Comparison of ENCODE assay signal across 21 cellular contexts in the genomic region with DNA sequence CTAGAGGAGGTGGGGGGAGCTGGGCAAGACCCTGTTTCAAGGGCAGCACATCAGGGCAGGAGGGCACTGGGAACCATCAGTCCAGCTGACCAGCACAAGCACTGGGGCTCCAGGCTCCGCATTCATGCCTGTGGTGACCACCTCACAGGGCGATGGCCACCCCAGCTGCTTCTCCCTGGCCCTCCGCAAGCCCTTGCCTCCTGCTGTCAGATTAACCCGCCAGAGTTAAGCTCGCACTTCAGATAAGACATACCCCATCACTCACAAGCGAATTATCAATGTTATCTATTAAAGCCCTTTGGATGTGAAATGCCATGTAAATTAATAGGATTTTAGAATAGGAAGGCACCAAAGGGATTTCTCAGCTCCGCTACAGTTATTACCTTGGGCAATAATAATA.
"Had no signal": no experiment of that assay in that cellular context is flagged by ENCODE, and none has a peak within 500 bp of the region (broad histone marks: within the 10 kb centered on the region; RNA-seq: fewer than 3 reads in every experiment).

No MANE protein-coding gene starts in this region.

- H3K9me3 ChIP-seq: body of pancreas had no signal

- H3K4me3 ChIP-seq: body of pancreas had no signal

- H3K36me3 Mint-ChIP-seq: WTC11 had no signal

- H3K27ac ChIP-seq: body of pancreas had no signal

- H3K9me3 Mint-ChIP-seq: activated CD4-positive, alpha-beta memory T cell treated with anti-CD3 and anti-CD28 coated beads, Interleukin-2, amount 10 ng/mL, durations not matched to agents 7 days and 5 days; activated CD4-positive, alpha-beta T cell treated with anti-CD3 and anti-CD28 coated beads, Interleukin-2, amount 10 ng/mL, durations not matched to agents 7 days and 5 days; activated naive CD4-positive, alpha-beta T cell treated with anti-CD3 and anti-CD28 coated beads, Interleukin-2, amount 10 ng/mL, durations not matched to agents 7 days and 5 days; activated T-helper 1 cell treated with anti-CD3 and anti-CD28 coated beads, Interleukin-12 subunit alpha, Interleukin-12 subunit beta, Interleukin-2, Interleukin-4 antibody, amounts not matched to agents 30 ng/mL and 10 ng/mL and 1 ng/mL, durations not matched to agents 14 hours and 24 hours and 36 hours; WTC11 had no signal

- H3K27me3 Mint-ChIP-seq: activated CD4-positive, alpha-beta memory T cell treated with anti-CD3 and anti-CD28 coated beads, Interleukin-2, amount 10 ng/mL, durations not matched to agents 7 days and 5 days; activated CD4-positive, alpha-beta T cell treated with anti-CD3 and anti-CD28 coated beads, Interleukin-2, amount 10 ng/mL, durations not matched to agents 7 days and 5 days; activated naive CD4-positive, alpha-beta T cell treated with anti-CD3 and anti-CD28 coated beads, Interleukin-2, amount 10 ng/mL, durations not matched to agents 7 days and 5 days had no signal

- H3K27ac Mint-ChIP-seq: activated CD4-positive, alpha-beta memory T cell treated with anti-CD3 and anti-CD28 coated beads, Interleukin-2, amount 10 ng/mL, durations not matched to agents 7 days and 5 days; activated CD4-positive, alpha-beta T cell treated with anti-CD3 and anti-CD28 coated beads, Interleukin-2, amount 10 ng/mL, durations not matched to agents 7 days and 5 days; activated naive CD4-positive, alpha-beta T cell treated with anti-CD3 and anti-CD28 coated beads, Interleukin-2, amount 10 ng/mL, durations not matched to agents 7 days and 5 days; activated T-helper 1 cell treated with anti-CD3 and anti-CD28 coated beads, Interleukin-12 subunit alpha, Interleukin-12 subunit beta, Interleukin-2, Interleukin-4 antibody, amounts not matched to agents 30 ng/mL and 10 ng/mL and 1 ng/mL, durations not matched to agents 14 hours and 24 hours and 36 hours had no signal

- ATAC-seq: body of pancreas, esophagus mucosa, WTC11 had no signal

- H3K4me1 Mint-ChIP-seq: activated CD4-positive, alpha-beta T cell treated with anti-CD3 and anti-CD28 coated beads, Interleukin-2, amount 10 ng/mL, durations not matched to agents 7 days and 5 days; activated naive CD4-positive, alpha-beta T cell treated with anti-CD3 and anti-CD28 coated beads, Interleukin-2, amount 10 ng/mL, durations not matched to agents 7 days and 5 days had no signal

- H3K4me1 ChIP-seq: body of pancreas had no signal

- H3K27me3 ChIP-seq: body of pancreas had no signal

- H3K4me3 Mint-ChIP-seq: activated CD4-positive, alpha-beta memory T cell treated with anti-CD3 and anti-CD28 coated beads, Interleukin-2, amount 10 ng/mL, durations not matched to agents 7 days and 5 days; activated CD4-positive, alpha-beta T cell treated with anti-CD3 and anti-CD28 coated beads, Interleukin-2, amount 10 ng/mL, durations not matched to agents 7 days and 5 days; activated naive CD4-positive, alpha-beta T cell treated with anti-CD3 and anti-CD28 coated beads, Interleukin-2, amount 10 ng/mL, durations not matched to agents 7 days and 5 days; activated T-helper 1 cell treated with anti-CD3 and anti-CD28 coated beads, Interleukin-12 subunit alpha, Interleukin-12 subunit beta, Interleukin-2, Interleukin-4 antibody, amounts not matched to agents 30 ng/mL and 10 ng/mL and 1 ng/mL, durations not matched to agents 14 hours and 24 hours and 36 hours; WTC11 had no signal

- DNase-seq: activated CD4-positive, alpha-beta memory T cell treated with anti-CD3 and anti-CD28 coated beads, Interleukin-2, amount 10 ng/mL, durations not matched to agents 7 days and 5 days; activated CD4-positive, alpha-beta T cell treated with anti-CD3 and anti-CD28 coated beads for 1 hour; activated CD4-positive, alpha-beta T cell treated with anti-CD3 and anti-CD28 coated beads for 4 hours; activated CD4-positive, alpha-beta T cell treated with anti-CD3 and anti-CD28 coated beads, Interleukin-2, amount 10 ng/mL, durations not matched to agents 7 days and 5 days; activated CD4-positive, alpha-beta T cell treated with anti-CD3 and anti-CD28 coated beads, Interleukin-2, amount 50 U/mL, for 4 hours; activated CD8-positive, alpha-beta memory T cell treated with anti-CD3 and anti-CD28 coated beads for 24 hours; activated gamma-delta T cell; activated naive CD4-positive, alpha-beta T cell; activated naive CD4-positive, alpha-beta T cell treated with anti-CD3 and anti-CD28 coated beads, Interleukin-2, amount 10 ng/mL, durations not matched to agents 7 days and 5 days; activated T-cell treated with anti-CD3 and anti-CD28 coated beads, Interleukin-2, amount 50 U/mL, for 48 hours; amniotic stem cell; anterior cingulate cortex; body of pancreas; caudate nucleus; effector CD8-positive, alpha-beta T cell; foreskin fibroblast; head of caudate nucleus; T-helper 2 cell had no signal
